Comparison of ENCODE assay signal across 28 cellular contexts in genomic region chr14:25118671-25119070, GRCh38.
"Had no signal": no experiment of that assay in that cellular context is flagged by ENCODE, and none has a peak within 500 bp of the region (broad histone marks: within the 10 kb centered on the region; RNA-seq: fewer than 3 reads in every experiment).

No MANE protein-coding gene starts in this region.

- H3K4me3 Mint-ChIP-seq: activated CD4-positive, alpha-beta memory T cell treated with anti-CD3 and anti-CD28 coated beads for 36 hours; activated CD4-positive, alpha-beta T cell treated with anti-CD3 and anti-CD28 coated beads for 36 hours; activated CD4-positive, alpha-beta T cell treated with anti-CD3 and anti-CD28 coated beads, Interleukin-2, amount 10 ng/mL, durations not matched to agents 24 days and 14 days; activated CD8-positive, alpha-beta memory T cell treated with anti-CD3 and anti-CD28 coated beads, Interleukin-2, amount 10 ng/mL, durations not matched to agents 7 days and 5 days; activated CD8-positive, alpha-beta T cell treated with anti-CD3 and anti-CD28 coated beads, Interleukin-2, amount 10 ng/mL, durations not matched to agents 7 days and 5 days; activated naive CD4-positive, alpha-beta T cell treated with anti-CD3 and anti-CD28 coated beads, Interleukin-2, amount 10 ng/mL, durations not matched to agents 7 days and 5 days; activated naive CD8-positive, alpha-beta T cell treated with anti-CD3 and anti-CD28 coated beads, Interleukin-2, amount 10 ng/mL, durations not matched to agents 7 days and 5 days; activated T-cell treated with anti-CD3 and anti-CD28 coated beads, Interleukin-2, amount 50 U/mL, for 72 hours; central memory CD8-positive, alpha-beta T cell; effector memory CD8-positive, alpha-beta T cell had no signal

- H3K36me3 Mint-ChIP-seq: activated CD4-positive, alpha-beta memory T cell treated with anti-CD3 and anti-CD28 coated beads for 36 hours; activated CD8-positive, alpha-beta memory T cell treated with anti-CD3 and anti-CD28 coated beads, Interleukin-2, amount 10 ng/mL, durations not matched to agents 7 days and 5 days; activated naive CD4-positive, alpha-beta T cell treated with anti-CD3 and anti-CD28 coated beads, Interleukin-2, amount 10 ng/mL, durations not matched to agents 7 days and 5 days; activated naive CD4-positive, alpha-beta T cell treated with anti-CD3 and anti-CD28 coated beads, Interleukin-2, amount 50 U/mL, for 72 hours; activated naive CD8-positive, alpha-beta T cell treated with anti-CD3 and anti-CD28 coated beads, Interleukin-2, amount 10 ng/mL, durations not matched to agents 7 days and 5 days had no signal

- H3K27me3 ChIP-seq: brain microvascular endothelial cell, esophagus muscularis mucosa, foreskin keratinocyte, gastrocnemius medialis had no signal

- H3K27me3 Mint-ChIP-seq: activated CD4-positive, alpha-beta T cell treated with anti-CD3 and anti-CD28 coated beads, Interleukin-2, amount 10 ng/mL, durations not matched to agents 24 days and 14 days; activated naive CD4-positive, alpha-beta T cell treated with anti-CD3 and anti-CD28 coated beads, Interleukin-2, amount 10 ng/mL, durations not matched to agents 7 days and 5 days had no signal

- ATAC-seq: activated CD4-positive, alpha-beta T cell treated with anti-CD3 and anti-CD28 coated beads for 36 hours; activated CD8-positive, alpha-beta memory T cell treated with anti-CD3 and anti-CD28 coated beads, Interleukin-2, amount 10 ng/mL, durations not matched to agents 7 days and 5 days; activated CD8-positive, alpha-beta T cell treated with anti-CD3 and anti-CD28 coated beads, Interleukin-2, amount 10 ng/mL, durations not matched to agents 7 days and 5 days; activated naive CD4-positive, alpha-beta T cell treated with anti-CD3 and anti-CD28 coated beads, Interleukin-2, amount 50 U/mL, for 72 hours; activated T-cell treated with anti-CD3 and anti-CD28 coated beads, Interleukin-2, amount 50 U/mL, for 72 hours; effector memory CD8-positive, alpha-beta T cell; foreskin keratinocyte; gastrocnemius medialis had no signal

- H3K36me3 ChIP-seq: brain microvascular endothelial cell, esophagus muscularis mucosa, gastrocnemius medialis had no signal

- H3K9me3 Mint-ChIP-seq: activated CD4-positive, alpha-beta memory T cell treated with anti-CD3 and anti-CD28 coated beads for 36 hours; activated CD4-positive, alpha-beta T cell treated with anti-CD3 and anti-CD28 coated beads, Interleukin-2, amount 10 ng/mL, durations not matched to agents 24 days and 14 days; activated naive CD4-positive, alpha-beta T cell treated with anti-CD3 and anti-CD28 coated beads, Interleukin-2, amount 10 ng/mL, durations not matched to agents 7 days and 5 days; activated naive CD4-positive, alpha-beta T cell treated with anti-CD3 and anti-CD28 coated beads, Interleukin-2, amount 50 U/mL, for 72 hours; activated naive CD8-positive, alpha-beta T cell treated with anti-CD3 and anti-CD28 coated beads, Interleukin-2, amount 10 ng/mL, durations not matched to agents 7 days and 5 days; activated T-cell treated with anti-CD3 and anti-CD28 coated beads, Interleukin-2, amount 50 U/mL, for 72 hours; central memory CD8-positive, alpha-beta T cell; effector memory CD8-positive, alpha-beta T cell had no signal

- DNase-seq: activated CD4-positive, alpha-beta memory T cell treated with anti-CD3 and anti-CD28 coated beads for 36 hours; activated CD4-positive, alpha-beta T cell treated with anti-CD3 and anti-CD28 coated beads for 36 hours; activated CD4-positive, alpha-beta T cell treated with anti-CD3 and anti-CD28 coated beads, Interleukin-2, amount 10 ng/mL, durations not matched to agents 24 days and 14 days; activated CD4-positive, CD25-positive, alpha-beta regulatory T cell; activated CD4-positive, CD25-positive, alpha-beta regulatory T cell treated with anti-CD3 and anti-CD28 coated beads, Interleukin-2, amount 50 U/mL, for 72 hours; activated CD8-positive, alpha-beta memory T cell treated with anti-CD3 and anti-CD28 coated beads, Interleukin-2, amount 10 ng/mL, durations not matched to agents 7 days and 5 days; activated CD8-positive, alpha-beta memory T cell treated with anti-CD3 and anti-CD28 coated beads, Interleukin-2, amount 50 U/mL, for 4 hours; activated CD8-positive, alpha-beta T cell treated with anti-CD3 and anti-CD28 coated beads, Interleukin-2, amount 10 ng/mL, durations not matched to agents 7 days and 5 days; activated gamma-delta T cell; activated naive CD4-positive, alpha-beta T cell; activated naive CD4-positive, alpha-beta T cell treated with anti-CD3 and anti-CD28 coated beads, Interleukin-2, amount 10 ng/mL, durations not matched to agents 7 days and 5 days; activated naive CD8-positive, alpha-beta T cell treated with anti-CD3 and anti-CD28 coated beads, Interleukin-2, amount 10 ng/mL, durations not matched to agents 7 days and 5 days; activated T-cell treated with anti-CD3 and anti-CD28 coated beads, Interleukin-2, amount 50 U/mL, for 1 hour; activated T-cell treated with anti-CD3 and anti-CD28 coated beads, Interleukin-2, amount 50 U/mL, for 72 hours; amniotic stem cell; brain microvascular endothelial cell; dermis blood vessel endothelial cell; effector CD4-positive, alpha-beta T cell; effector memory CD8-positive, alpha-beta T cell; erythroblast; foreskin keratinocyte; gastrocnemius medialis; glutamatergic neuron; T-helper 2 cell had no signal

- H3K4me3 ChIP-seq: coronary artery, esophagus muscularis mucosa, gastrocnemius medialis had no signal

- H3K27ac ChIP-seq: brain microvascular endothelial cell, coronary artery, esophagus muscularis mucosa, foreskin keratinocyte, gastrocnemius medialis had no signal

- H3K4me1 Mint-ChIP-seq: activated CD4-positive, alpha-beta T cell treated with anti-CD3 and anti-CD28 coated beads for 36 hours; activated CD4-positive, alpha-beta T cell treated with anti-CD3 and anti-CD28 coated beads, Interleukin-2, amount 10 ng/mL, durations not matched to agents 24 days and 14 days; activated CD8-positive, alpha-beta memory T cell treated with anti-CD3 and anti-CD28 coated beads, Interleukin-2, amount 10 ng/mL, durations not matched to agents 7 days and 5 days; activated naive CD4-positive, alpha-beta T cell treated with anti-CD3 and anti-CD28 coated beads, Interleukin-2, amount 10 ng/mL, durations not matched to agents 7 days and 5 days; activated naive CD8-positive, alpha-beta T cell treated with anti-CD3 and anti-CD28 coated beads, Interleukin-2, amount 10 ng/mL, durations not matched to agents 7 days and 5 days; central memory CD8-positive, alpha-beta T cell had no signal

- H3K4me1 ChIP-seq: foreskin keratinocyte, gastrocnemius medialis had no signal

- H3K9me3 ChIP-seq: esophagus muscularis mucosa, gastrocnemius medialis had no signal

- H3K27ac Mint-ChIP-seq: activated CD4-positive, alpha-beta memory T cell treated with anti-CD3 and anti-CD28 coated beads for 36 hours; activated CD4-positive, alpha-beta T cell treated with anti-CD3 and anti-CD28 coated beads for 36 hours; activated CD4-positive, alpha-beta T cell treated with anti-CD3 and anti-CD28 coated beads, Interleukin-2, amount 10 ng/mL, durations not matched to agents 24 days and 14 days; activated CD8-positive, alpha-beta memory T cell treated with anti-CD3 and anti-CD28 coated beads, Interleukin-2, amount 10 ng/mL, durations not matched to agents 7 days and 5 days; activated CD8-positive, alpha-beta T cell treated with anti-CD3 and anti-CD28 coated beads, Interleukin-2, amount 10 ng/mL, durations not matched to agents 7 days and 5 days; activated naive CD4-positive, alpha-beta T cell treated with anti-CD3 and anti-CD28 coated beads, Interleukin-2, amount 10 ng/mL, durations not matched to agents 7 days and 5 days; activated naive CD4-positive, alpha-beta T cell treated with anti-CD3 and anti-CD28 coated beads, Interleukin-2, amount 50 U/mL, for 72 hours; activated naive CD8-positive, alpha-beta T cell treated with anti-CD3 and anti-CD28 coated beads, Interleukin-2, amount 10 ng/mL, durations not matched to agents 7 days and 5 days; activated T-cell treated with anti-CD3 and anti-CD28 coated beads, Interleukin-2, amount 50 U/mL, for 72 hours; effector memory CD8-positive, alpha-beta T cell had no signal
